Comparison of ENCODE assay signal across 8 cellular contexts in genomic region chr15:85667491-85668424, GRCh38.
DNase-seq lines count a peak whose midpoint lies in the region; ATAC-seq and TF ChIP-seq lines count a peak whose summit lies in the region.

No MANE protein-coding gene starts in this region.

- no peaks in the 10 kb centered on the region for H3K27me3 ChIP-seq in HL-60 (ENCODE audit: insufficient read depth, poor library complexity, severe bottlenecking)

- CTCF ChIA-PET in WTC11 (lab: Charles Lee), result interaction anchor here (0.6 to 0.7 kb wide), 2 partner anchors 172 to 1080 kb away, joined by 3 read pairs; no protein-coding TSS in a partner anchor

- no peak for TF ChIP-seq CTCF in HL-60 (IDR thresholded peaks at IDR 0.05; ENCODE audit: insufficient read depth, low read length)
- TF ChIP-seq CTCF in WTC11 (IDR thresholded peaks at IDR 0.05), result no peak
- TF ChIP-seq CTCF in endothelial cell (IDR thresholded peaks at IDR 0.05; ENCODE audit: unreplicated experiment), result no peak
- no peak for TF ChIP-seq CTCF in natural killer cell (IDR thresholded peaks at IDR 0.05)

- POLR2A ChIA-PET in WTC11 (lab: Charles Lee), result no interaction called here

- H3K27ac ChIP-seq in HL-60 (replicated peaks), result peak overlapping the region; percentile 52

- 0 out of 2 replicates have a peak overlapping the region, but pooled peaks have one; percentile 66 for H3K27ac Mint-ChIP-seq in WTC11
- peak overlapping the region; percentile 96 for H3K27ac Mint-ChIP-seq in endothelial cell (ENCODE audit: unreplicated experiment)
- H3K27ac Mint-ChIP-seq in natural killer cell, result peak overlapping the region; percentile 99

- H3K36me3 Mint-ChIP-seq in WTC11 (peaks cover 41% of the 10 kb centered on the region), endothelial cell (ENCODE audit: low read depth, unreplicated experiment) (peaks cover 55% of the 10 kb centered on the region), natural killer cell (peaks cover 49% of the 10 kb centered on the region)

- no peak overlapping the region for H3K4me3 Mint-ChIP-seq in WTC11
- H3K4me3 Mint-ChIP-seq in endothelial cell (ENCODE audit: unreplicated experiment), result peak overlapping the region; percentile 56
- H3K4me3 Mint-ChIP-seq in natural killer cell, result peak overlapping the region; percentile 75

- H3K4me1 Mint-ChIP-seq in WTC11 (no peaks in the 10 kb centered on the region), endothelial cell (ENCODE audit: unreplicated experiment) (peaks cover 16% of the 10 kb centered on the region), natural killer cell (peaks cover 21 to 22% of the 10 kb centered on the region in 2 donors)

- no peak overlapping the region for H3K4me3 ChIP-seq in HL-60 (replicated peaks; ENCODE audit: insufficient read depth, low read length)

- H3K27me3 Mint-ChIP-seq in WTC11 (ENCODE audit: low read depth) (no peaks in the 10 kb centered on the region), endothelial cell (ENCODE audit: unreplicated experiment) (peaks cover 7% of the 10 kb centered on the region), natural killer cell (ENCODE audit: low read depth in 2 of 2) (no peaks in the 10 kb centered on the region)

- intact Hi-C loops in natural killer cell (cut with micrococcal nuclease), result loop anchor here (1.0 kb wide), 6 partner anchors 21 to 85 kb away; no protein-coding TSS in a partner anchor

- H3K9me3 Mint-ChIP-seq in WTC11, result no peaks in the 10 kb centered on the region
- no peaks in the 10 kb centered on the region for H3K9me3 Mint-ChIP-seq in endothelial cell (ENCODE audit: unreplicated experiment)
- peaks cover 0 to 3% of the 10 kb centered on the region in 2 donors for H3K9me3 Mint-ChIP-seq in natural killer cell

- DNase-seq in DMS79 treated with DMSO at 0.1 percent for 48 hours (lab: John Stamatoyannopoulos, UW) (peak; percentile 5), HL-60 (ENCODE audit: low read depth in 1 of 2, low spot score in 1 of 2) (peak; percentile 35 to 83), WTC11 (ENCODE audit: low spot score) (no peak), endothelial cell (ENCODE audit: low spot score) (no peak), natural killer cell (peak; percentile 42), SHP77 treated with DMSO at 0.1 percent for 48 hours (lab: John Stamatoyannopoulos, UW) (no peak), NCI-H446 treated with DMSO at 0.1 percent for 48 hours (lab: John Stamatoyannopoulos, UW) (no peak)

- ATAC-seq in GM21367 (IDR thresholded peaks at IDR 0.05; ENCODE audit: unreplicated experiment), result peak; percentile 92
- no peak for ATAC-seq in WTC11
- ATAC-seq in natural killer cell, result peak; percentile 86 to 92 (median 92)

TF ChIP-seq in WTC11, 78 proteins besides CTCF, POLR2A, EP300 and RAD21:
- no peak for TF ChIP-seq AFF4 (CRISPR knock-in tag; IDR thresholded peaks at IDR 0.05; ENCODE audit: borderline replicate concordance)
- TF ChIP-seq MYBL2 (CRISPR knock-in tag; IDR thresholded peaks at IDR 0.05), result no peak
- no peak for TF ChIP-seq ZNF423 (CRISPR knock-in tag; IDR thresholded peaks at IDR 0.05)
- no peak for TF ChIP-seq E2F1 (CRISPR knock-in tag; IDR thresholded peaks at IDR 0.05)
- no peak for TF ChIP-seq FOXJ3 (CRISPR knock-in tag; IDR thresholded peaks at IDR 0.05; ENCODE audit: borderline replicate concordance)

Comparison
In these comparisons a context has a peak if more than half of its experiments do, and no peak if none do; other contexts are left out.
1. DNase-seq: peak in DMS79 treated with DMSO at 0.1 percent for 48 hours (single experiment), HL-60 (2 of 2) and natural killer cell (single experiment); none in WTC11 (single experiment), endothelial cell (single experiment), SHP77 treated with DMSO at 0.1 percent for 48 hours (single experiment) and NCI-H446 treated with DMSO at 0.1 percent for 48 hours (single experiment).
2. Peak in every context shown above with its lines, with median percentiles within 50 percentile points of each other: H3K27ac Mint-ChIP-seq.